8 cellular contexts compared by ENCODE assay signal in the genomic region with DNA sequence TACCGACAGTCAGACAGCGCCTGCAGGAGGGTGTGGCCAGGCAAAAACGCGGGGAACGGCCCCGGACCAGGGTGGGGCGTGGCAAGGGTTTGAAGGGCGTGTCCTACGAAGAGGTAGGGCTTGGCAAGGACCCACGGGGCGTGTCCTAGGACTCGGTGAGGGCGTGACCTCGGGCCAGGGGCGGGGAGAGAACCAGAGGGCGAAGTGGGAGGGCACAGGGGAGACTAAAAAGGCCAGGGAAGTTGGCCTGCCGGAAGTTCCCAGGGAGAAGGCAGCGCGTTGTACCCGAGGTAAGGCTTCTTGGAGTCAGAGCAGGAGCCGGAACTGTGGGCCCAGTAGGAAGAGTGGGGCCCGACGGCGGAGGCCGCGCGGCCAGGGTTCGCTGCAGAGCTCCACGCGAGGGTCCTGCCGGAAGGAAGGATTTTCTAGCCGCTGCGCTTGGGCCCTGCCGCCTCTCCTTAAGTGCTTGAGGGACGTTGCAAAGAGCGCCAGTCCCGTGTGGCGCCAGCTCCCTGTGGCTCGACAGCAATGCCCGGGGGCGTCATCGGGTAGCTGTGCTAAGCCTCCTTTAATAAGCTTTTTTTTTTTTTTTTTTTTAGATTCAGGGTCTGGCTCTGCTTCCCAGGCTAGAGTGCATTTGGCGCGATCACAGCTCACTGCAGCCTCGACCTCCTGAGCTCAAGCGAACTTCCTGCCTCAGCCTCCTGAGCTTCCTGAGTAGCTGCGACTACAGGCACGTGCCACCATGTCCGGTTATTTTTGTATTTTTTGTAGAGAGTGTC. TPM values are rescaled to one million over a fixed set of nuclear protein-coding genes. Genes with fewer than 3 reads are reported as not detected.
DNase-seq lines count a peak whose midpoint lies in the region; ATAC-seq, FAIRE-seq and TF ChIP-seq lines count a peak whose summit lies in the region.

PTER (plus strand) TSS at position 253 of the 782 bp plus-strand sequence. CDS start 47,375 bp downstream, outside the sequence.

- no TSS peak for BruUV-seq in A673 (replicated peaks; lab: Mats Ljungman, UMichigan)

- ATAC-seq in GM18868 (IDR thresholded peaks at IDR 0.05; ENCODE audit: unreplicated experiment) (peak; percentile 96), HG03097 (IDR thresholded peaks at IDR 0.05; ENCODE audit: low FRiP score, unreplicated experiment) (peak; percentile 99)

- POLR2A ChIA-PET in A673 (lab: Charles Lee; ENCODE audit: low non-redundant PET), result no interaction called here

- peak within 1 kb of the TSS; percentile 46 for H3K4me3 ChIP-seq in A673 (ENCODE audit: low read depth, low read length, poor library complexity, severe bottlenecking)
- peak within 1 kb of the TSS; percentile 49 for H3K4me3 ChIP-seq in WI38 (ENCODE audit: low read depth, low read length)
- peak within 1 kb of the TSS; percentile 45 for H3K4me3 ChIP-seq in bronchial epithelial cell (ENCODE audit: low read depth, low read length)

- no peaks in the 10 kb centered on the region for H3K4me1 ChIP-seq in A673 (ENCODE audit: insufficient read depth, low read length, poor library complexity, severe bottlenecking)

- DNase-seq in A673 (ENCODE audit: low spot score), result peak; percentile 87
- peak; percentile 87 for DNase-seq in NCI-H2171 treated with DMSO at 0.1 percent for 48 hours (lab: John Stamatoyannopoulos, UW)
- peak; percentile 89 for DNase-seq in bronchial epithelial cell (ENCODE audit: low read depth)
- peak; percentile 92 for DNase-seq in iPS-NIHi11 (ENCODE audit: low spot score)
- peak; percentile 29 for DNase-seq in smooth muscle cell of the brain vasculature (ENCODE audit: low read depth, low spot score)

- H3K27ac ChIP-seq in A673 (ENCODE audit: low read depth, low read length, poor library complexity, severe bottlenecking), result peak within 1 kb of the TSS; percentile 30

- H3K9me3 ChIP-seq in A673 (ENCODE audit: low read depth, low read length, poor library complexity, severe bottlenecking), result no peaks in the 10 kb centered on the region

- H3K27me3 ChIP-seq in A673 (replicated peaks; ENCODE audit: insufficient read depth, low read depth, low read length, poor library complexity) (peaks cover 18% of the 10 kb centered on the region), bronchial epithelial cell (ENCODE audit: control insufficient read depth, insufficient read depth, low read length) (no peaks in the 10 kb centered on the region)

- H3K36me3 ChIP-seq in A673 (ENCODE audit: insufficient read depth, low read length, poor library complexity, severe bottlenecking), result no peaks in the 10 kb centered on the region
- H3K36me3 ChIP-seq in bronchial epithelial cell (ENCODE audit: control insufficient read depth, insufficient read depth, low read length), result no peaks in the 10 kb centered on the region

- CTCF ChIA-PET in A673 (lab: Charles Lee), result interaction anchor here (0.5 to 0.6 kb wide), 2 partner anchors 9 to 22 kb away, joined by 3 read pairs; no protein-coding TSS in a partner anchor

- no peak for TF ChIP-seq CTCF in A673 (conservative IDR thresholded peaks at IDR 0.05; ENCODE audit: low read depth, low read length)
- no peak for TF ChIP-seq CTCF in WI38 (IDR thresholded peaks at IDR 0.05; ENCODE audit: low read depth, low read length)
- no peak for TF ChIP-seq CTCF in bronchial epithelial cell (IDR thresholded peaks at IDR 0.05; ENCODE audit: insufficient read depth, low read length, severe bottlenecking)

- intact Hi-C loops in A673 (cut with micrococcal nuclease; ENCODE audit: unreplicated experiment), result no loop called here

- FAIRE-seq in bronchial epithelial cell (lab: Jason Lieb, UNC), result peak; percentile 72

RNA-seq across cellular contexts. Expression of gene PTER, which starts in this region (rescaled TPM):
- 1.4 and 2.3 TPM in 2 replicates for total RNA-seq in A673 (2021)
- total RNA-seq in bronchial epithelial cell, result 16.1 and 25.5 TPM in 2 replicates

Comparison
In these comparisons a context has a peak if more than half of its experiments do, and no peak if none do; other contexts are left out.
1. Peak in every context shown above with its lines: DNase-seq, ATAC-seq, H3K4me3 ChIP-seq and H3K27ac ChIP-seq.
2. DNase-seq: peak in every context shown above with its lines; median percentile 92 in iPS-NIHi11; 89 in bronchial epithelial cell; 87 in A673; 87 in NCI-H2171 treated with DMSO at 0.1 percent for 48 hours; 29 in smooth muscle cell of the brain vasculature.